Comparison of ENCODE assay signal across 24 cellular contexts in the genomic region with DNA sequence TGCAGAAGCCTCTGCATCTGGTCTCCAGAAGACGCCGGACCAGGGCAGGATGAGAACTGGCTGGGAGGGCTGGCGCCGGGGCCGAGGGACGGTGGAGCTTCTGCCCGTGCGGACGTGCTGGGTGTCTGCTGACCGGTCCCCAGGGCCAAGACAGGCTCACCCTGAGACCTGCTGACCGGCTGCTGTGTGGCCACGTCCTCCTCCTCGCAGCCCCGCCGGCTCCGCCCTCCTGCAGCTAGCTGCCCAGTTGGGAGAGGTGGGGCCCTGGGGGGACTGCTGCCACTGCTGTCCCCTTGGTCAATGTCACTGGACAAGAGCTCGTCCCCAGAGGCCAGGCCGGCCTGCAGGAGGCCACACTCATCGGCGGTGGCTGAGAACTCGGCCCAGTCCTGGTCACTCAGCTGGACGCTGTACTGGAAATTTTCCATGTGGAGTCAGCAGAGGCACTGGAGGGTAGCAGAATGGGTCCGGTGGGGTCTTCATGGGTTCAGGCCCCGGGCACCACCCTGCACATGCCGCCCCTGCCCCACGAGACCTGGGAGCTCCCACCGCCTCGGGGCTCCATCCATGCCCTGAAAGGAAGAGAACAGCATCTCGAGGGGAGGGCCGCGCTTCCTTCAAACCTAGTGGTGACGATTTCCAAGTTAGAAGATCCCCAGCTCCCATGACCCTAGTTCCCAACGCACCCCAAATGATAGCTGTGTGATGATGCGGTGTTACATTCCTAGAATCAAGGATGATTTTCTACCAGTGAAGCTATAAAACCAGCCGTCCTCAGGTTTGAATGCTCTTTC. TPM values are rescaled to one million over a fixed set of nuclear protein-coding genes. Genes with fewer than 3 reads are reported as not detected.
"Had no signal": no experiment of that assay in that cellular context is flagged by ENCODE, and none has a peak within 500 bp of the region (broad histone marks: within the 10 kb centered on the region; RNA-seq: fewer than 3 reads in every experiment).

No MANE protein-coding gene starts in this region.

- H3K27ac Mint-ChIP-seq: activated B cell treated with CpG ODN at 0.5 μM for 24 hours; activated CD4-positive, alpha-beta memory T cell treated with anti-CD3 and anti-CD28 coated beads, Interleukin-2, amount 10 ng/mL, durations not matched to agents 7 days and 5 days; activated naive CD4-positive, alpha-beta T cell treated with anti-CD3 and anti-CD28 coated beads, Interleukin-2, amount 10 ng/mL, durations not matched to agents 7 days and 5 days; activated naive CD8-positive, alpha-beta T cell treated with anti-CD3 and anti-CD28 coated beads, Interleukin-2, amount 50 U/mL, for 24 hours; brain; naive thymus-derived CD4-positive, alpha-beta T cell; stimulated activated naive CD8-positive, alpha-beta T cell treated with anti-CD3 and anti-CD28 coated beads, Interleukin-15, amount 100 ng/mL, for 72 hours; T-cell had no signal

- H3K9me3 Mint-ChIP-seq: activated B cell treated with CpG ODN at 0.5 μM for 24 hours; activated CD4-positive, alpha-beta memory T cell treated with anti-CD3 and anti-CD28 coated beads, Interleukin-2, amount 10 ng/mL, durations not matched to agents 7 days and 5 days; activated naive CD8-positive, alpha-beta T cell treated with anti-CD3 and anti-CD28 coated beads, Interleukin-2, amount 50 U/mL, for 24 hours; T-cell had no signal

- FAIRE-seq: colon, keratinocyte, pancreas, small intestine had no signal

- H3K27ac ChIP-seq: pancreas had no signal

- H3K36me3 Mint-ChIP-seq: brain; naive thymus-derived CD4-positive, alpha-beta T cell; T-cell had no signal

- H3K4me3 Mint-ChIP-seq: activated B cell treated with CpG ODN at 0.5 μM for 24 hours; activated CD4-positive, alpha-beta memory T cell treated with anti-CD3 and anti-CD28 coated beads, Interleukin-2, amount 10 ng/mL, durations not matched to agents 7 days and 5 days; activated naive CD4-positive, alpha-beta T cell treated with anti-CD3 and anti-CD28 coated beads, Interleukin-2, amount 10 ng/mL, durations not matched to agents 7 days and 5 days; activated naive CD8-positive, alpha-beta T cell treated with anti-CD3 and anti-CD28 coated beads, Interleukin-2, amount 50 U/mL, for 24 hours; brain; naive thymus-derived CD4-positive, alpha-beta T cell; stimulated activated naive CD8-positive, alpha-beta T cell treated with anti-CD3 and anti-CD28 coated beads, Interleukin-15, amount 100 ng/mL, for 72 hours; T-cell had no signal

- ATAC-seq: activated naive CD8-positive, alpha-beta T cell treated with anti-CD3 and anti-CD28 coated beads, Interleukin-2, amount 50 U/mL, for 24 hours; naive thymus-derived CD4-positive, alpha-beta T cell; pancreas; stimulated activated naive CD8-positive, alpha-beta T cell treated with anti-CD3 and anti-CD28 coated beads, Interleukin-15, amount 100 ng/mL, for 72 hours; T-cell had no signal

- H3K4me3 ChIP-seq: dorsolateral prefrontal cortex, pancreas had no signal

- H3K9me3 ChIP-seq: pancreas had no signal

- H3K36me3 ChIP-seq: pancreas had no signal

- DNase-seq: activated B cell treated with CpG ODN at 0.5 μM for 24 hours; activated CD4-positive, alpha-beta memory T cell treated with anti-CD3 and anti-CD28 coated beads, Interleukin-2, amount 10 ng/mL, durations not matched to agents 7 days and 5 days; activated CD4-positive, alpha-beta T cell treated with anti-CD3 and anti-CD28 coated beads for 48 hours; activated effector memory CD4-positive, alpha-beta T cell treated with Interleukin-2 at 50 U/mL for 16 hours; activated naive CD4-positive, alpha-beta T cell treated with anti-CD3 and anti-CD28 coated beads, Interleukin-2, amount 10 ng/mL, durations not matched to agents 7 days and 5 days; activated naive CD8-positive, alpha-beta T cell treated with anti-CD3 and anti-CD28 coated beads, Interleukin-2, amount 50 U/mL, for 24 hours; activated T-cell treated with anti-CD3 and anti-CD28 coated beads, Interleukin-2, amount 50 U/mL, for 48 hours; anterior cingulate cortex; central memory CD4-positive, alpha-beta T cell; dorsolateral prefrontal cortex; hypothalamus; mesenchymal stem cell; small intestine; stimulated activated CD4-positive, alpha-beta T cell treated with anti-CD3 and anti-CD28 coated beads, Interleukin-15, amount 100 ng/mL, for 24 hours; stimulated activated CD4-positive, alpha-beta T cell treated with anti-CD3 and anti-CD28 coated beads, Interleukin-2, amount 100 ng/mL, for 48 hours; stimulated activated naive CD8-positive, alpha-beta T cell treated with anti-CD3 and anti-CD28 coated beads, Interleukin-15, amount 100 ng/mL, for 72 hours; trophoblast cell had no signal

- H3K4me1 ChIP-seq: pancreas had no signal

- H3K27me3 ChIP-seq: pancreas had no signal

RNA-seq across cellular contexts. Expression of a gene that starts 1.1 kb away (rescaled TPM):
- total RNA-seq: activated B cell treated with CpG ODN at 0.5 μM for 24 hours; activated CD4-positive, alpha-beta memory T cell treated with anti-CD3 and anti-CD28 coated beads, Interleukin-2, amount 10 ng/mL, durations not matched to agents 7 days and 5 days; naive thymus-derived CD4-positive, alpha-beta T cell; T-cell had no signal
- polyA plus RNA-seq: keratinocyte; naive thymus-derived CD4-positive, alpha-beta T cell had no signal

RNA-seq across cellular contexts. Expression of a gene that starts 14.5 kb away (rescaled TPM):
- total RNA-seq: temporal lobe had no signal
